25 cellular contexts compared by ENCODE assay signal in genomic region chr9:116448463-116448862, GRCh38.
"Had no signal": no experiment of that assay in that cellular context is flagged by ENCODE, and none has a peak within 500 bp of the region (broad histone marks: within the 10 kb centered on the region; RNA-seq: fewer than 3 reads in every experiment).

No MANE protein-coding gene starts in this region.

- H3K4me3 ChIP-seq: colonic mucosa, esophagus squamous epithelium, gastrocnemius medialis, heart right ventricle, left lung, lower lobe of right lung, mucosa of descending colon had no signal

- H3K27me3 ChIP-seq: colonic mucosa, esophagus squamous epithelium, gastrocnemius medialis, heart right ventricle, left lung had no signal

- H3K4me1 ChIP-seq: colonic mucosa, esophagus squamous epithelium, gastrocnemius medialis, lower lobe of right lung had no signal

- H3K36me3 ChIP-seq: colonic mucosa, esophagus squamous epithelium, gastrocnemius medialis, heart right ventricle, left lung, lower lobe of right lung had no signal

- DNase-seq: colonic mucosa; cortex of kidney; effector CD8-positive, alpha-beta T cell; effector memory CD8-positive, alpha-beta T cell; endodermal cell; erythroblast; esophagus squamous epithelium; foreskin melanocyte; gastrocnemius medialis; glutamatergic neuron; head of caudate nucleus; heart right ventricle; hippocampal formation; left cardiac atrium; left lung; left ventricle myocardium superior; lower lobe of right lung; mesenchymal stem cell; mucosa of descending colon; naive B cell had no signal

- ATAC-seq: effector memory CD8-positive, alpha-beta T cell; esophagus mucosa; gastrocnemius medialis; left lung; lower lobe of right lung; mucosa of descending colon had no signal

- H3K9me3 ChIP-seq: colonic mucosa, esophagus squamous epithelium, gastrocnemius medialis, heart right ventricle, left lung, lower lobe of right lung, mucosa of descending colon had no signal

- H3K27ac ChIP-seq: colonic mucosa, epithelial cell of prostate, esophagus squamous epithelium, gastrocnemius medialis, heart right ventricle, left lung, lower lobe of right lung had no signal

- FAIRE-seq: endometrium, islet of Langerhans, keratinocyte had no signal
